ENCODE assay signal across 18 cellular contexts in the genomic region with DNA sequence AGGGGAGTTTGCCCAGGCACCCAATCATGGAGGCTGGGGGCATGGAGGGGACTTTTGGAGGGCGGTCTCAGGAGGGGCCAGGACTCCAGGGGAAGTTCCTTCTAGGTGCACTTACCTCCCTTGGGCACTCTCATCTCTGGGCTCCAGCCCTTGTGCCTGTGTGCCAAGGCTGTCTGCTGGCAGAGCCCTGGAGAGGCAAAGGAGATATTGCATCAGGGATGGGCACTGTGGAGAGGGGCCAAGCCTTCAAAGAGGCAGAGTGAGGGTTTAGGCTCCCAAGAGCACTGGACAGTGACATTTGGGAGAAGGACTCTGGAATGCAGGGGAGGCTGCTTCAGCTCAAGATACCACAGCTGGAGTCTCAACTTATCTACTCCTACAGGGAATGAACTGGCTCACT. TPM values are rescaled to one million over a fixed set of nuclear protein-coding genes. Genes with fewer than 3 reads are reported as not detected.
DNase-seq lines count a peak whose midpoint lies in the region; ATAC-seq and TF ChIP-seq lines count a peak whose summit lies in the region.
"Had no signal": no experiment of that assay in that cellular context is flagged by ENCODE, and none has a peak within 500 bp of the region (broad histone marks: within the 10 kb centered on the region; RNA-seq: fewer than 3 reads in every experiment).

No MANE protein-coding gene starts in this region.

- H2BK20ac ChIP-seq in H9 (ENCODE audit: low read depth, low read length, poor library complexity, severe bottlenecking), result no peak overlapping the region

- no peaks in the 10 kb centered on the region for H3K9me3 Mint-ChIP-seq in H9
- H3K9me3 Mint-ChIP-seq in stimulated activated naive CD8-positive, alpha-beta T cell treated with anti-CD3 and anti-CD28 coated beads, Interleukin-15, amount 100 ng/mL, for 72 hours, result peaks cover 0 to 13% of the 10 kb centered on the region in 2 donors
- H3K9me3 Mint-ChIP-seq in type B pancreatic cell, result no peaks in the 10 kb centered on the region
- no peaks in the 10 kb centered on the region for H3K9me3 Mint-ChIP-seq in WTC11
- H3K9me3 Mint-ChIP-seq: activated naive CD4-positive, alpha-beta T cell treated with anti-CD3 and anti-CD28 coated beads for 36 hours had no signal

- no peak overlapping the region for H2AFZ ChIP-seq in H9 (ENCODE audit: low read length)

- H3K4me1 Mint-ChIP-seq in H9 (peaks cover 9 to 18% of the 10 kb centered on the region in 2 experiments), type B pancreatic cell (ENCODE audit: unreplicated experiment) (no peaks in the 10 kb centered on the region), WTC11 (peaks cover 16% of the 10 kb centered on the region)
- H3K4me1 Mint-ChIP-seq in stimulated activated naive CD8-positive, alpha-beta T cell treated with anti-CD3 and anti-CD28 coated beads, Interleukin-15, amount 100 ng/mL, for 72 hours, result peaks cover 64% of the 10 kb centered on the region

- H3K23me2 ChIP-seq in H9 (ENCODE audit: insufficient read length, low read depth, low read length, poor library complexity, severe bottlenecking), result no peaks in the 10 kb centered on the region

- no peak overlapping the region for H3K18ac ChIP-seq in H9 (ENCODE audit: insufficient read length, low read depth, low read length)

- ATAC-seq in left ventricle myocardium superior (peak; percentile 12), Right ventricle myocardium superior (ENCODE audit: poor library complexity) (no peak), right cardiac atrium (peak; percentile 14 to 30), WTC11 (no peak)
- ATAC-seq in stimulated activated naive CD8-positive, alpha-beta T cell treated with anti-CD3 and anti-CD28 coated beads, Interleukin-15, amount 100 ng/mL, for 72 hours, result no peak
- ATAC-seq: lower lobe of right lung had no signal

- no peak overlapping the region for H4K8ac ChIP-seq in H9 (replicated peaks; ENCODE audit: insufficient read length, low read depth, low read length)

- H2BK15ac ChIP-seq in H9 (ENCODE audit: low read depth, low read length), result no peak overlapping the region

- H3K56ac ChIP-seq in H9 (ENCODE audit: insufficient read length, low read depth, low read length), result no peak overlapping the region

- H4K91ac ChIP-seq in H9 (ENCODE audit: insufficient read length, low read depth, low read length), result no peak overlapping the region

- POLR2A ChIA-PET in WTC11 (lab: Charles Lee), result no interaction called here

- WGBS in H9 (ENCODE audit: extremely low coverage, insufficient read length, low lambda C conversion rate), result no CpG with 5 or more reads among the region's 1 CpG
- WGBS in right cardiac atrium, result 94% methylated on average over 1 of the region's 1 CpG

- no peak overlapping the region for H4K5ac ChIP-seq in H9 (ENCODE audit: insufficient read length, low read depth, low read length)

- no peak overlapping the region for H2BK12ac ChIP-seq in H9 (ENCODE audit: insufficient read length, low read depth, low read length)

- TF ChIP-seq CTCF in H9 (conservative IDR thresholded peaks at IDR 0.05) (no peak), type B pancreatic cell (conservative IDR thresholded peaks at IDR 0.05) (no peak), WTC11 (IDR thresholded peaks at IDR 0.05) (no peak)

- peaks cover 8% of the 10 kb centered on the region for H3K79me1 ChIP-seq in H9 (ENCODE audit: insufficient read depth, low read depth, low read length, poor library complexity, severe bottlenecking)

- H3K4me3 ChIP-seq in right cardiac atrium (ENCODE audit: low read length), result no peak overlapping the region
- H3K4me3 ChIP-seq: lower lobe of right lung, skin epidermis had no signal

- no peak overlapping the region for H2AK5ac ChIP-seq in H9 (ENCODE audit: insufficient read length, low read length)

- no peaks in the 10 kb centered on the region for H3K27me3 ChIP-seq in H9 (ENCODE audit: insufficient read depth, low read length)
- no peaks in the 10 kb centered on the region for H3K27me3 ChIP-seq in right cardiac atrium (ENCODE audit: control insufficient read depth, insufficient read depth)

- intact Hi-C loops in left ventricle myocardium superior (cut with micrococcal nuclease) (no loop called here), Right ventricle myocardium superior (cut with DNase I) (no loop called here), right cardiac atrium (cut with DNase I) (no loop called here)

- H3T11ph ChIP-seq in H9 (ENCODE audit: low read length), result no peak overlapping the region

- H3K27me3 Mint-ChIP-seq in H9 (ENCODE audit: low read depth), result no peaks in the 10 kb centered on the region
- H3K27me3 Mint-ChIP-seq in stimulated activated naive CD8-positive, alpha-beta T cell treated with anti-CD3 and anti-CD28 coated beads, Interleukin-15, amount 100 ng/mL, for 72 hours, result no peaks in the 10 kb centered on the region
- H3K27me3 Mint-ChIP-seq in type B pancreatic cell, result no peaks in the 10 kb centered on the region
- H3K27me3 Mint-ChIP-seq in WTC11 (ENCODE audit: low read depth), result no peaks in the 10 kb centered on the region; the same call in 1 of the 2 replicates

- no peak overlapping the region for H3K4ac ChIP-seq in H9 (ENCODE audit: low read depth, low read length)

- H3K4me2 ChIP-seq in H9 (ENCODE audit: insufficient read depth, insufficient read length, low read length), result no peak overlapping the region

- DNase-seq in left ventricle myocardium superior, result no peak
- no peak for DNase-seq in Right ventricle myocardium superior
- DNase-seq in H9, result no peak
- no peak for DNase-seq in right cardiac atrium
- no peak for DNase-seq in stimulated activated naive CD8-positive, alpha-beta T cell treated with anti-CD3 and anti-CD28 coated beads, Interleukin-15, amount 100 ng/mL, for 72 hours
- no peak for DNase-seq in type B pancreatic cell (ENCODE audit: extremely low spot score, unreplicated experiment)
- DNase-seq in WTC11 (ENCODE audit: low spot score), result no peak
- DNase-seq: activated CD4-positive, alpha-beta T cell treated with anti-CD3 and anti-CD28 coated beads, Interleukin-2, amount 50 U/mL, for 48 hours; activated naive CD4-positive, alpha-beta T cell treated with anti-CD3 and anti-CD28 coated beads for 36 hours; activated T-cell treated with anti-CD3 and anti-CD28 coated beads, Interleukin-2, amount 50 U/mL, for 1 hour; anterior cingulate cortex; IMR-90; lower lobe of right lung; NCI-H1092 treated with DMSO at 0.1 percent for 48 hours; NCI-H1930; NCI-H526 treated with DMSO at 0.1 percent for 48 hours had no signal

- CTCF ChIA-PET in WTC11 (lab: Charles Lee), result no interaction called here

- H3K23ac ChIP-seq in H9 (ENCODE audit: insufficient read length, low read depth, low read length), result no peak overlapping the region

- no peak overlapping the region for H2BK5ac ChIP-seq in H9 (ENCODE audit: insufficient read length, low read length)

- no peak overlapping the region for H3K9ac ChIP-seq in H9 (ENCODE audit: extremely low read depth, insufficient read length, low read length)

- H3K14ac ChIP-seq in H9 (ENCODE audit: insufficient read depth, low read length), result no peak overlapping the region

- peaks cover 20% of the 10 kb centered on the region; the same call in 1 of the 2 replicates for H3K79me2 ChIP-seq in H9 (ENCODE audit: insufficient read depth, low read length)

- no peak overlapping the region for H3K4me3 Mint-ChIP-seq in H9
- H3K4me3 Mint-ChIP-seq in stimulated activated naive CD8-positive, alpha-beta T cell treated with anti-CD3 and anti-CD28 coated beads, Interleukin-15, amount 100 ng/mL, for 72 hours, result no peak overlapping the region
- H3K4me3 Mint-ChIP-seq in type B pancreatic cell, result no peak overlapping the region
- no peak overlapping the region for H3K4me3 Mint-ChIP-seq in WTC11
- H3K4me3 Mint-ChIP-seq: activated naive CD4-positive, alpha-beta T cell treated with anti-CD3 and anti-CD28 coated beads for 36 hours had no signal

- H3K36me3 Mint-ChIP-seq in H9 (ENCODE audit: insufficient read depth in 1 of 3, low read depth in 3 of 3) (peaks cover 15 to 34% (median 21%) of the 10 kb centered on the region in 3 experiments; a peak in 6 of 7 replicates), type B pancreatic cell (no peaks in the 10 kb centered on the region), WTC11 (peaks cover 23% of the 10 kb centered on the region)

- H3K4me1 ChIP-seq in H9 (ENCODE audit: insufficient read depth, low read length), result no peaks in the 10 kb centered on the region
- peaks cover 4% of the 10 kb centered on the region for H3K4me1 ChIP-seq in right cardiac atrium (ENCODE audit: control insufficient read depth, insufficient read depth, low read length)

- no peak overlapping the region for H2BK120ac ChIP-seq in H9 (ENCODE audit: low read depth, low read length, poor library complexity, severe bottlenecking)

- no peak overlapping the region for H3K27ac ChIP-seq in H9 (ENCODE audit: insufficient read length, low read depth, low read length)
- H3K27ac ChIP-seq in right cardiac atrium (ENCODE audit: low read length), result no peak overlapping the region
- H3K27ac ChIP-seq: lower lobe of right lung, VCaP had no signal

- H3K27ac Mint-ChIP-seq in H9 (peak overlapping the region in 2 of 3 experiments; percentile 77 to 85; a peak in 3 of 7 replicates), type B pancreatic cell (no peak overlapping the region), WTC11 (no peak overlapping the region)
- H3K27ac Mint-ChIP-seq in stimulated activated naive CD8-positive, alpha-beta T cell treated with anti-CD3 and anti-CD28 coated beads, Interleukin-15, amount 100 ng/mL, for 72 hours, result peak overlapping the region; percentile 25 to 54
- H3K27ac Mint-ChIP-seq: activated naive CD4-positive, alpha-beta T cell treated with anti-CD3 and anti-CD28 coated beads for 36 hours had no signal

- no peaks in the 10 kb centered on the region for H4K20me1 ChIP-seq in H9 (ENCODE audit: control insufficient read depth, insufficient read depth, insufficient read length)

- H3K9me3 ChIP-seq in H9 (ENCODE audit: control insufficient read depth, low read depth, low read length) (no peaks in the 10 kb centered on the region), right cardiac atrium (ENCODE audit: control insufficient read depth, low read length) (no peaks in the 10 kb centered on the region)
- H3K9me3 ChIP-seq: lower lobe of right lung had no signal

TF ChIP-seq in WTC11, 78 proteins besides CTCF, POLR2A, EP300 and RAD21 (continues in another document):
- TF ChIP-seq SMAD3 (CRISPR knock-in tag; IDR thresholded peaks at IDR 0.05; ENCODE audit: borderline replicate concordance), result no peak
- TF ChIP-seq SP1 (CRISPR knock-in tag; conservative IDR thresholded peaks at IDR 0.05), result no peak

RNA-seq across cellular contexts. Expression of a gene that starts 32.2 kb away (rescaled TPM):
- total RNA-seq in left ventricle myocardium superior (22.3 TPM), Right ventricle myocardium superior (23.9 TPM), H9 (2021) (36.4 and 37.7 TPM in 2 replicates), right cardiac atrium (10 to 100 TPM; 19.8 to 28.7 (median 25.4) TPM), type B pancreatic cell (ENCODE audit: low replicate concordance) (32.7 and 40.3 TPM in 2 replicates), WTC11 (2021) (24.6 to 26.9 TPM (median 25.7 TPM) in 3 replicates)
- polyA plus RNA-seq in right cardiac atrium, result 15.2 TPM

RNA-seq across cellular contexts. Expression of a gene that starts 45.4 kb away (rescaled TPM):
- 27.1 TPM for total RNA-seq in left ventricle myocardium superior
- total RNA-seq in Right ventricle myocardium superior, result 30.1 TPM
- 50.1 and 52.2 TPM in 2 replicates for total RNA-seq in H9 (2021)
- 10 to 100 TPM; 30.5 to 55.2 (median 36.9) TPM for total RNA-seq in right cardiac atrium
- 27.6 TPM for polyA plus RNA-seq in right cardiac atrium
- 15.7 and 24.3 TPM in 2 replicates for total RNA-seq in type B pancreatic cell (ENCODE audit: low replicate concordance)
- total RNA-seq in WTC11 (2021), result 57.6 to 84.2 TPM (median 75.0 TPM) in 3 replicates

Comparison
In these comparisons a context has a peak if more than half of its experiments do, and no peak if none do; other contexts are left out.
1. ATAC-seq: peak in left ventricle myocardium superior (single experiment) and right cardiac atrium (2 of 2); none in Right ventricle myocardium superior (single experiment), stimulated activated naive CD8-positive, alpha-beta T cell treated with anti-CD3 and anti-CD28 coated beads, Interleukin-15, amount 100 ng/mL, for 72 hours (single experiment) and WTC11 (single experiment).
2. H3K27ac Mint-ChIP-seq: peak in H9 (2 of 3) and stimulated activated naive CD8-positive, alpha-beta T cell treated with anti-CD3 and anti-CD28 coated beads, Interleukin-15, amount 100 ng/mL, for 72 hours (2 of 2); none in type B pancreatic cell (single experiment) and WTC11 (single experiment).